27 cellular contexts compared by ENCODE assay signal in genomic region chr14:35235840-35236239, GRCh38. TPM values are rescaled to one million over a fixed set of nuclear protein-coding genes. Genes with fewer than 3 reads are reported as not detected.
DNase-seq lines count a peak whose midpoint lies in the region; ATAC-seq, FAIRE-seq and TF ChIP-seq lines count a peak whose summit lies in the region.
"Had no signal": no experiment of that assay in that cellular context is flagged by ENCODE, and none has a peak within 500 bp of the region (broad histone marks: within the 10 kb centered on the region; RNA-seq: fewer than 3 reads in every experiment).

No MANE protein-coding gene starts in this region.

- no peak for FAIRE-seq in K562 (lab: Jason Lieb, UNC)
- FAIRE-seq: A204.1, GM12878, GM12892, GM18507 had no signal

- peak overlapping the region in 2 of 3 donors; percentile 23 to 39 for H3K27ac Mint-ChIP-seq in CD4-positive, CD25-positive, alpha-beta regulatory T cell
- H3K27ac Mint-ChIP-seq in T-helper 17 cell (peak overlapping the region; percentile 90), immature natural killer cell (peak overlapping the region in 1 of 6 donors; percentile 4)
- H3K27ac Mint-ChIP-seq: B cell had no signal

- H3K79me2 ChIP-seq in K562 (ENCODE audit: control insufficient read depth, insufficient read depth, low read length) = no peaks in the 10 kb centered on the region

- no peak for TF ChIP-seq POLR2A in K562 (conservative IDR thresholded peaks at IDR 0.05)

- H3K36me3 ChIP-seq in A673 (ENCODE audit: insufficient read depth, low read length, poor library complexity, severe bottlenecking) (no peaks in the 10 kb centered on the region), K562 (ENCODE audit: control insufficient read depth, insufficient read depth, low read length) (no peaks in the 10 kb centered on the region), left lung (no peaks in the 10 kb centered on the region)
- peaks cover 7% of the 10 kb centered on the region for H3K36me3 ChIP-seq in CD4-positive, CD25-positive, alpha-beta regulatory T cell (ENCODE audit: control insufficient read depth, insufficient read depth, low read length)

- H4K20me1 ChIP-seq in K562 (replicated peaks; ENCODE audit: control insufficient read depth, insufficient read depth, low read length) = no peaks in the 10 kb centered on the region
- H4K20me1 ChIP-seq: BLaER1 treated with 17β-estradiol and CSF1 and Interleukin-3, amounts not matched to agents 10 nM and 100 nM had no signal

- no TSS peak for BruUV-seq in A673 (replicated peaks; lab: Mats Ljungman, UMichigan)
- no TSS peak for BruUV-seq in K562 (replicated peaks; lab: Mats Ljungman, UMichigan)

- TF ChIP-seq EP300 in K562 (IDR thresholded peaks at IDR 0.05; ENCODE audit: low read length) = no peak

- H3K4me3 ChIP-seq in A673 (ENCODE audit: low read depth, low read length, poor library complexity, severe bottlenecking) (no peak overlapping the region), K562 (no peak overlapping the region), left lung (no peak overlapping the region)
- H3K4me3 ChIP-seq in CD4-positive, CD25-positive, alpha-beta regulatory T cell (ENCODE audit: low read depth, low read length) = no peak overlapping the region
- H3K4me3 ChIP-seq: BLaER1 treated with 17β-estradiol and CSF1 and Interleukin-3, amounts not matched to agents 10 nM and 100 nM; GM12878 had no signal

- no peak for TF ChIP-seq RAD21 in K562 (CRISPR knock-in tag; conservative IDR thresholded peaks at IDR 0.05 in 1 of 2, IDR thresholded peaks at IDR 0.05 in 1 of 2)

- H3K9me3 Mint-ChIP-seq in CD4-positive, CD25-positive, alpha-beta regulatory T cell = no peaks in the 10 kb centered on the region
- H3K9me3 Mint-ChIP-seq in immature natural killer cell = no peaks in the 10 kb centered on the region
- H3K9me3 Mint-ChIP-seq: CD4-positive, alpha-beta memory T cell; CD8-positive, alpha-beta memory T cell had no signal

- peaks cover 17% of the 10 kb centered on the region for H3K36me3 Mint-ChIP-seq in CD4-positive, CD25-positive, alpha-beta regulatory T cell
- H3K36me3 Mint-ChIP-seq in T-helper 17 cell (ENCODE audit: low read depth) (peaks cover 5% of the 10 kb centered on the region), immature natural killer cell (peaks cover 0 to 4% (median 3%) of the 10 kb centered on the region in 3 donors)

- CTCF ChIA-PET in A673 (lab: Charles Lee) (interaction anchor here (0.6 kb wide), 1 partner anchor 29 kb away, joined by 3 read pairs; no protein-coding TSS in a partner anchor), K562 (lab: Yijun Ruan, JAX; ENCODE audit: low intra/inter-chr PET ratio) (no interaction called here)

- H3K9ac ChIP-seq in K562 (ENCODE audit: insufficient read depth in 1 of 2, low read depth in 2 of 2, low read length in 2 of 2) = no peak overlapping the region
- H3K9ac ChIP-seq: BLaER1 treated with 17β-estradiol and CSF1 and Interleukin-3, amounts not matched to agents 10 nM and 100 nM had no signal

- ATAC-seq in CD4-positive, CD25-positive, alpha-beta regulatory T cell (ENCODE audit: low read depth in 2 of 2) = no peak
- ATAC-seq in T-helper 17 cell (no peak), K562 (no peak), HG02981 (IDR thresholded peaks at IDR 0.05; ENCODE audit: unreplicated experiment) (no peak), left lung (no peak), GM21360 (IDR thresholded peaks at IDR 0.05; ENCODE audit: unreplicated experiment) (no peak)
- ATAC-seq: GM12878 had no signal

- WGBS in K562 (ENCODE audit: insufficient coverage, low coverage, missing lambda C conversion rate) = 74% methylated on average over 3 of the region's 3 CpGs

- no peak overlapping the region for H2AFZ ChIP-seq in K562 (ENCODE audit: low read depth, low read length)

- no peaks in the 10 kb centered on the region for H3K9me1 ChIP-seq in K562 (ENCODE audit: control insufficient read depth, insufficient read depth, low read length)

- peaks cover 39% of the 10 kb centered on the region for H3K4me1 ChIP-seq in A673 (ENCODE audit: insufficient read depth, low read length, poor library complexity, severe bottlenecking)
- no peaks in the 10 kb centered on the region for H3K4me1 ChIP-seq in CD4-positive, CD25-positive, alpha-beta regulatory T cell (ENCODE audit: control insufficient read depth, insufficient read depth, low read length, poor library complexity, severe bottlenecking)
- H3K4me1 ChIP-seq in K562 (replicated peaks in 1 of 2; ENCODE audit: control insufficient read depth in 2 of 2, insufficient read depth in 2 of 2, low read length in 2 of 2) = no peaks in the 10 kb centered on the region
- H3K4me1 ChIP-seq in left lung = peaks cover 0 to 40% of the 10 kb centered on the region in 2 donors

- intact Hi-C loops in A673 (cut with micrococcal nuclease; ENCODE audit: unreplicated experiment) = no loop called here
- intact Hi-C loops in K562 (cut with micrococcal nuclease) = no loop called here
- intact Hi-C loops in left lung (cut with DNase I) = no loop called here

- no peak overlapping the region for H3K4me3 Mint-ChIP-seq in CD4-positive, CD25-positive, alpha-beta regulatory T cell
- H3K4me3 Mint-ChIP-seq in T-helper 17 cell (no peak overlapping the region), immature natural killer cell (no peak overlapping the region)
- H3K4me3 Mint-ChIP-seq: B cell; CD4-positive, alpha-beta memory T cell; CD8-positive, alpha-beta memory T cell had no signal

- in situ Hi-C loops in K562 (cut with MboI) = loop anchor here (10.0 kb wide), 1 partner anchor 459 kb away; no protein-coding TSS in a partner anchor

- H3K27me3 ChIP-seq in A673 (replicated peaks; ENCODE audit: insufficient read depth, low read depth, low read length, poor library complexity) (no peaks in the 10 kb centered on the region), K562 (ENCODE audit: control insufficient read depth in 2 of 2, insufficient read depth in 2 of 2, low read length in 2 of 2) (no peaks in the 10 kb centered on the region), left lung (no peaks in the 10 kb centered on the region)
- no peaks in the 10 kb centered on the region for H3K27me3 ChIP-seq in CD4-positive, CD25-positive, alpha-beta regulatory T cell (ENCODE audit: control insufficient read depth, insufficient read depth, low read length)
- H3K27me3 ChIP-seq: BLaER1 treated with 17β-estradiol and CSF1 and Interleukin-3, amounts not matched to agents 10 nM and 100 nM had no signal

- no peak for TF ChIP-seq CTCF in A673 (conservative IDR thresholded peaks at IDR 0.05; ENCODE audit: low read depth, low read length)
- TF ChIP-seq CTCF in K562 (IDR thresholded peaks at IDR 0.05 in 2 of 3, conservative IDR thresholded peaks at IDR 0.05 in 1 of 3; ENCODE audit: insufficient read depth in 2 of 3, low read depth in 1 of 3, low read length in 3 of 3) = no peak
- no peak for TF ChIP-seq CTCF in left lung (IDR thresholded peaks at IDR 0.05)

- H3K9me3 ChIP-seq in A673 (ENCODE audit: low read depth, low read length, poor library complexity, severe bottlenecking) (no peaks in the 10 kb centered on the region), T-helper 17 cell (ENCODE audit: control insufficient read depth, low read length, poor library complexity, severe bottlenecking) (no peaks in the 10 kb centered on the region), K562 (replicated peaks; ENCODE audit: control insufficient read depth, insufficient read depth, low read depth, low read length) (no peaks in the 10 kb centered on the region), left lung (no peaks in the 10 kb centered on the region)
- H3K9me3 ChIP-seq in CD4-positive, CD25-positive, alpha-beta regulatory T cell (ENCODE audit: control insufficient read depth in 2 of 2, low read length in 2 of 2) = no peaks in the 10 kb centered on the region
- H3K9me3 ChIP-seq: BLaER1 treated with 17β-estradiol and CSF1 and Interleukin-3, amounts not matched to agents 10 nM and 100 nM had no signal

- POLR2A ChIA-PET in A673 (lab: Charles Lee; ENCODE audit: low non-redundant PET) = no interaction called here
- POLR2A ChIA-PET in K562 (lab: Yijun Ruan, JAX) = no interaction called here

- no peaks in the 10 kb centered on the region for H3K27me3 Mint-ChIP-seq in CD4-positive, CD25-positive, alpha-beta regulatory T cell
- H3K27me3 Mint-ChIP-seq in T-helper 17 cell (no peaks in the 10 kb centered on the region), immature natural killer cell (ENCODE audit: low read depth in 3 of 3) (peaks cover 0 to 3% (median 2%) of the 10 kb centered on the region in 3 donors)
- H3K27me3 Mint-ChIP-seq: B cell; CD4-positive, alpha-beta memory T cell; CD8-positive, alpha-beta memory T cell had no signal

- peaks cover 5 to 26% (median 10%) of the 10 kb centered on the region in 4 donors for H3K4me1 Mint-ChIP-seq in CD4-positive, CD25-positive, alpha-beta regulatory T cell
- H3K4me1 Mint-ChIP-seq in T-helper 17 cell (peaks cover 34% of the 10 kb centered on the region), immature natural killer cell (peaks cover 16 to 37% of the 10 kb centered on the region in 2 donors)
- H3K4me1 Mint-ChIP-seq: B cell had no signal

- H3K27ac ChIP-seq in A673 (ENCODE audit: low read depth, low read length, poor library complexity, severe bottlenecking) (peak overlapping the region; percentile 7), K562 (ENCODE audit: extremely low read depth, low read depth, low read length) (no peak overlapping the region), left lung (no peak overlapping the region)
- H3K27ac ChIP-seq in CD4-positive, CD25-positive, alpha-beta regulatory T cell (ENCODE audit: insufficient read depth, low read length, poor library complexity, severe bottlenecking) = no peak overlapping the region
- H3K27ac ChIP-seq: BLaER1 treated with 17β-estradiol and CSF1 and Interleukin-3, amounts not matched to agents 10 nM and 100 nM; C4-2B had no signal

- DNase-seq in A673 (ENCODE audit: low spot score) (no peak), T-helper 17 cell (no peak), K562 (ENCODE audit: extremely low read depth in 1 of 4, low spot score in 3 of 4) (no peak), left lung (no peak), immature natural killer cell (no peak)
- no peak for DNase-seq in CD4-positive, CD25-positive, alpha-beta regulatory T cell
- DNase-seq: 8988T; AML-193; CD4-positive, alpha-beta memory T cell; CD8-positive, alpha-beta memory T cell; COR-L47; DMS 273 treated with DMSO at 0.1 percent for 48 hours; DMS153; DMS53; DMS79; DND-41; EL; GDM1 had no signal

- H3K4me2 ChIP-seq in K562 (ENCODE audit: insufficient read depth, low read length) = no peak overlapping the region
- H3K4me2 ChIP-seq: BLaER1 treated with 17β-estradiol and CSF1 and Interleukin-3, amounts not matched to agents 10 nM and 100 nM had no signal

RNA-seq across cellular contexts. Expression of gene PSMA6, which starts 56.3 kb away (rescaled TPM):
- 364 and 392 TPM in 2 replicates for total RNA-seq in A673 (2021)
- total RNA-seq in CD4-positive, CD25-positive, alpha-beta regulatory T cell = 132 TPM
- 100 to 1,000 TPM; 330 to 480 (median 385) TPM for polyA plus RNA-seq in CD4-positive, CD25-positive, alpha-beta regulatory T cell
- 100 to 1,000 TPM; 115 to 117 TPM for total RNA-seq in T-helper 17 cell
- 38.7 and 60.7 TPM in 2 replicates for total RNA-seq in K562 (2011; cell fraction: chromatin; rRNA removed; ENCODE audit: low replicate concordance)
- 47.8 and 50.5 TPM in 2 replicates for total RNA-seq in K562 (2011; cell fraction: nucleolus; rRNA removed)
- total RNA-seq in K562 (2011; cell fraction: nucleoplasm; rRNA removed) = 58.6 and 80.4 TPM in 2 replicates
- 164 and 210 TPM in 2 replicates for total RNA-seq in K562 (2014; rRNA removed)
- 234 and 271 TPM in 2 replicates for total RNA-seq in K562 (2014; rRNA removed; fragmentation: Illumina TruSeq; extraction: Trizol)
- 279 and 288 TPM in 2 replicates for total RNA-seq in K562 (2015; rRNA removed; fragmentation: Illumina TruSeq; extraction: Trizol)
- 258 and 274 TPM in 2 replicates for total RNA-seq in K562 (2021)
- polyA plus RNA-seq in K562 (2011; rRNA removed) = 318 and 452 TPM in 2 replicates
- polyA plus RNA-seq in K562 (2011; cell fraction: cytosol; rRNA removed) = 167 and 229 TPM in 2 replicates
- 54.4 and 95.7 TPM in 2 replicates for polyA plus RNA-seq in K562 (2011; cell fraction: nucleus; rRNA removed)
- 203 and 288 TPM in 2 replicates for polyA plus RNA-seq in K562 (2012)
- 292 and 301 TPM in 2 replicates for polyA plus RNA-seq in K562 (2014; fragmentation: Illumina TruSeq; extraction: Trizol)
- polyA plus RNA-seq in K562 (2014; fragmentation: Nextera tagmentation; extraction: Ambion mirVana) = 100 to 1,000 TPM; 922 to 952 TPM
- 274 and 283 TPM in 2 replicates for polyA plus RNA-seq in K562 (2014; rRNA removed)
- polyA minus RNA-seq in K562 (2011; rRNA and poly(A)+ RNA removed) = 166 and 169 TPM in 2 replicates
- 78.1 and 98.1 TPM in 2 replicates for polyA minus RNA-seq in K562 (2011; cell fraction: cytosol; rRNA and poly(A)+ RNA removed)
- polyA minus RNA-seq in K562 (2011; cell fraction: nucleus; rRNA and poly(A)+ RNA removed) = 17.6 and 42.8 TPM in 2 replicates
- total RNA-seq in left lung = 100 to 1,000 TPM; 139 to 258 TPM
- polyA plus RNA-seq in immature natural killer cell = 100 to 1,000 TPM; 402 to 658 (median 537) TPM
